Comparison of ENCODE assay signal across 8 cellular contexts in genomic region chr3:194573680-194574437, GRCh38. TPM values are rescaled to one million over a fixed set of nuclear protein-coding genes. Genes with fewer than 3 reads are reported as not detected.
A peak's percentile ranks its signal among the peaks of the same experiment; 100 is the strongest.
DNase-seq lines count a peak whose midpoint lies in the region; ATAC-seq and TF ChIP-seq lines count a peak whose summit lies in the region.

No MANE protein-coding gene starts in this region.

- H3K27me3 ChIP-seq in psoas muscle (ENCODE audit: insufficient read depth in 3 of 3, low read length in 2 of 3), result peaks cover 0 to 7% (median 1%) of the 10 kb centered on the region in 3 donors

- WGBS in psoas muscle, 3 donors, result 64 to 76% (median 70%) methylated on average over 10 of the region's 10 CpGs

- peak; percentile 82 for DNase-seq in 8988T
- peak; percentile 40 for DNase-seq in NCI-H345 (lab: John Stamatoyannopoulos, UW)
- DNase-seq in activated CD8-positive, alpha-beta memory T cell treated with anti-CD3 and anti-CD28 coated beads, Interleukin-2, amount 50 U/mL, for 48 hours, result peak; percentile 65
- DNase-seq in fibroblast of the aortic adventitia (ENCODE audit: low read depth), result peak; percentile 70
- peak; percentile 26 to 55 for DNase-seq in psoas muscle
- DNase-seq in NCI-H187 treated with DMSO at 0.1 percent for 48 hours (lab: John Stamatoyannopoulos, UW), result no peak

- peak; percentile 79 for TF ChIP-seq CTCF in GM12872 (IDR thresholded peaks at IDR 0.05; ENCODE audit: insufficient read depth, low read depth, low read length)
- peak; percentile 37 for TF ChIP-seq CTCF in fibroblast of the aortic adventitia (IDR thresholded peaks at IDR 0.05; ENCODE audit: insufficient read depth, low read length)
- TF ChIP-seq CTCF in psoas muscle (IDR thresholded peaks at IDR 0.05), result peak; percentile 52

- H3K9me3 ChIP-seq in psoas muscle, result no peaks in the 10 kb centered on the region

- no peaks in the 10 kb centered on the region for H3K36me3 ChIP-seq in psoas muscle (ENCODE audit: insufficient read depth in 1 of 2, low read depth in 1 of 2)

- ATAC-seq in HG02798 (IDR thresholded peaks at IDR 0.05; ENCODE audit: poor library complexity, unreplicated experiment) (peak; percentile 85), psoas muscle (peak; percentile 51 to 78 (median 68))

- intact Hi-C loops in psoas muscle (cut with DNase I), result loop anchor here in 1 of 2 donors (5.0 kb wide), 1 partner anchor 102 kb away; no protein-coding TSS in a partner anchor

- H3K4me1 ChIP-seq in psoas muscle, result peaks cover 19% of the 10 kb centered on the region

- H3K4me3 ChIP-seq in fibroblast of the aortic adventitia (ENCODE audit: low read depth, low read length), result no peak overlapping the region
- H3K4me3 ChIP-seq in psoas muscle, result no peak overlapping the region

- H3K27ac ChIP-seq in psoas muscle, result no peak overlapping the region

RNA-seq across cellular contexts. Expression of gene TMEM44, which starts 59.4 kb away (rescaled TPM):
- total RNA-seq in fibroblast of the aortic adventitia (ENCODE audit: low replicate concordance), result 12.8 and 16.7 TPM in 2 replicates
- 1 to 10 TPM; 2.0 to 4.4 (median 2.9) TPM for total RNA-seq in psoas muscle
- polyA plus RNA-seq in psoas muscle, result 1 to 10 TPM; 2.1 to 4.1 (median 3.5) TPM
